Comparison of ENCODE assay signal across 1 cellular context in the genomic region with DNA sequence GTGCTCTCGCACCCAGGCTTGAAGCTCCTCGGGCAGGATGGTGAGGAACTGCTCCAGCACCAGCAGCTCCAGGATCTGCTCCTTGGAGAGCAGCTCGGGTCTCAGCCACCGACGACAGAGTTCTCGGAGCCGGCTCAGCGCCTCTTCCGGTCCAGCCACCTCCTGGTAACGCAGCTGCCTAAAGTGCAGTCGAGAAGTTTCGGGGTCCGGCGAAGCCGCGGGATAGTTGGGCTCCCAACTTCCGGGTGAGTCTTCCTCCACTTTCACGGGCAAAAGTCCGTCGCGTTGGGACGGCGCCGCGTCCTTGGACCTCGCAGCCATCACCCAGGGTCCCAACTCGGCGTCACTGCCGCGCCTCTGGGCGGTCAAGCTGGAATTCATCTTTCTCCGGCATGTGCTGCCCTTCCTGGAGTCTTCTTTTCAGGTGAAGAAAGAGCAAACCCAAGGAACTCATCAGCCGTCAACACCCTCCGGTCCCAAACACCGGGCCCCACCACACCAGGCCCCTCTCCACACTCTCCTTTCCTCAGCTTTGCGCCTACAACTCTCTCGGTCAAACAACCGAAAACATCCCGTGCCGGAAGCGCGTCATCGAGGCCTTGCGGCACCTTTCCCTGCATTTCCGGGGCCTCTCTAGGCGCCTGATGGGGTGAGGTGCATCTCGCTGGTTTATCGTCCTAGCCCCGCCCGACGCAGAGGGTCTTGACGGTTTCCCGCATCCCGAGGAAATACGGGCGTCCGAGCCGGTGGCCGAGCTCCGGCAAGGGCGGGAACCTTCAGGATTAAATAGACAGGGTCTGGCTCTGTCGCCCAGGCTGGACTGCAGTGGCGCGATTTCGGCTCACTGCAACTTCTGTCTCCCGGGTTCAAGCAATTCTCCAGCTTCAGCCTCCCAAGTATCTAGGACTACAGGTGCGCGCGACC.
TF ChIP-seq lines count a peak whose summit lies in the region.

TSS of gene ZNF394 (minus strand) at position 569 of the 924 bp plus-strand sequence. CDS start at position 381, 188 bp downstream.

TF ChIP-seq in HepG2, 621 proteins besides CTCF, POLR2A, EP300 and RAD21 (continued from another document):
- TF ChIP-seq, protein P1, sequence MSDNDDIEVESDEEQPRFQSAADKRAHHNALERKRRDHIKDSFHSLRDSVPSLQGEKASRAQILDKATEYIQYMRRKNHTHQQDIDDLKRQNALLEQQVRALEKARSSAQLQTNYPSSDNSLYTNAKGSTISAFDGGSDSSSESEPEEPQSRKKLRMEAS (IDR thresholded peaks at IDR 0.05), result peak; percentile 85; the same call in 1 of the 2 replicates
- TF ChIP-seq, protein P2, sequence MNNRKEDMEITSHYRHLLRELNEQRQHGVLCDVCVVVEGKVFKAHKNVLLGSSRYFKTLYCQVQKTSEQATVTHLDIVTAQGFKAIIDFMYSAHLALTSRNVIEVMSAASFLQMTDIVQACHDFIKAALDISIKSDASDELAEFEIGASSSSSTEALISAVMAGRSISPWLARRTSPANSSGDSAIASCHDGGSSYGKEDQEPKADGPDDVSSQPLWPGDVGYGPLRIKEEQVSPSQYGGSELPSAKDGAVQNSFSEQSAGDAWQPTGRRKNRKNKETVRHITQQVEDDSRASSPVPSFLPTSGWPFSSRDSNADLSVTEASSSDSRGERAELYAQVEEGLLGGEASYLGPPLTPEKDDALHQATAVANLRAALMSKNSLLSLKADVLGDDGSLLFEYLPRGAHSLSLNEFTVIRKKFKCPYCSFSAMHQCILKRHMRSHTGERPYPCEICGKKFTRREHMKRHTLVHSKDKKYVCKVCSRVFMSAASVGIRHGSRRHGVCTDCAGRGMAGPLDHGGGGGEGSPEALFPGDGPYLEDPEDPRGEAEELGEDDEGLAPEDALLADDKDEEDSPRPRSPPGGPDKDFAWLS (CRISPR knock-in tag; IDR thresholded peaks at IDR 0.05; ENCODE audit: borderline replicate concordance), result no peak
- TF ChIP-seq CHCHD3 (CRISPR knock-in tag; IDR thresholded peaks at IDR 0.05) (no peak), ZNF10 (CRISPR knock-in tag; IDR thresholded peaks at IDR 0.05; ENCODE audit: borderline replicate concordance, low read depth) (no peak), ZHX1 (CRISPR knock-in tag; IDR thresholded peaks at IDR 0.05; ENCODE audit: low read depth) (peak; percentile 20; the same call in 1 of the 2 replicates), YEATS4 (CRISPR knock-in tag; IDR thresholded peaks at IDR 0.05; ENCODE audit: borderline replicate concordance) (peak; percentile 86), ZNF432 (CRISPR knock-in tag; IDR thresholded peaks at IDR 0.05; ENCODE audit: borderline replicate concordance) (no peak), PITX1 (CRISPR knock-in tag; IDR thresholded peaks at IDR 0.05) (peak; percentile 36; the same call in 1 of the 2 replicates), ZNF180 (CRISPR knock-in tag; IDR thresholded peaks at IDR 0.05; ENCODE audit: borderline replicate concordance, low read depth) (no peak), ZNF543 (CRISPR knock-in tag; IDR thresholded peaks at IDR 0.05) (no peak), MIER3 (CRISPR knock-in tag; IDR thresholded peaks at IDR 0.05; ENCODE audit: borderline replicate concordance) (peak; percentile 69; the same call in 1 of the 2 replicates), ZNF232 (CRISPR knock-in tag; IDR thresholded peaks at IDR 0.05; ENCODE audit: borderline replicate concordance) (peak; percentile 56; the same call in 1 of the 2 replicates), WIZ (CRISPR knock-in tag; IDR thresholded peaks at IDR 0.05) (0 out of 2 replicates have a peak, but pooled peaks have one; percentile 17), GTF3A (CRISPR knock-in tag; conservative IDR thresholded peaks at IDR 0.05) (no peak), ZBED4 (CRISPR knock-in tag; IDR thresholded peaks at IDR 0.05; ENCODE audit: borderline replicate concordance) (no peak), TERF1 (CRISPR knock-in tag; IDR thresholded peaks at IDR 0.05) (no peak), ZNF264 (CRISPR knock-in tag; IDR thresholded peaks at IDR 0.05) (no peak), DNMT3B (CRISPR knock-in tag; conservative IDR thresholded peaks at IDR 0.05) (no peak), MTA3 (CRISPR knock-in tag; IDR thresholded peaks at IDR 0.05) (no peak), YEATS2 (CRISPR knock-in tag; IDR thresholded peaks at IDR 0.05; ENCODE audit: borderline replicate concordance) (peak; percentile 96), ZNF296 (CRISPR knock-in tag; conservative IDR thresholded peaks at IDR 0.05) (no peak), ZNF354B (CRISPR knock-in tag; IDR thresholded peaks at IDR 0.05) (no peak), ZNF572 (CRISPR knock-in tag; IDR thresholded peaks at IDR 0.05) (peak; percentile 85; the same call in 1 of the 2 replicates), ZSCAN29 (CRISPR knock-in tag; conservative IDR thresholded peaks at IDR 0.05) (no peak)
- TF ChIP-seq, protein P3, sequence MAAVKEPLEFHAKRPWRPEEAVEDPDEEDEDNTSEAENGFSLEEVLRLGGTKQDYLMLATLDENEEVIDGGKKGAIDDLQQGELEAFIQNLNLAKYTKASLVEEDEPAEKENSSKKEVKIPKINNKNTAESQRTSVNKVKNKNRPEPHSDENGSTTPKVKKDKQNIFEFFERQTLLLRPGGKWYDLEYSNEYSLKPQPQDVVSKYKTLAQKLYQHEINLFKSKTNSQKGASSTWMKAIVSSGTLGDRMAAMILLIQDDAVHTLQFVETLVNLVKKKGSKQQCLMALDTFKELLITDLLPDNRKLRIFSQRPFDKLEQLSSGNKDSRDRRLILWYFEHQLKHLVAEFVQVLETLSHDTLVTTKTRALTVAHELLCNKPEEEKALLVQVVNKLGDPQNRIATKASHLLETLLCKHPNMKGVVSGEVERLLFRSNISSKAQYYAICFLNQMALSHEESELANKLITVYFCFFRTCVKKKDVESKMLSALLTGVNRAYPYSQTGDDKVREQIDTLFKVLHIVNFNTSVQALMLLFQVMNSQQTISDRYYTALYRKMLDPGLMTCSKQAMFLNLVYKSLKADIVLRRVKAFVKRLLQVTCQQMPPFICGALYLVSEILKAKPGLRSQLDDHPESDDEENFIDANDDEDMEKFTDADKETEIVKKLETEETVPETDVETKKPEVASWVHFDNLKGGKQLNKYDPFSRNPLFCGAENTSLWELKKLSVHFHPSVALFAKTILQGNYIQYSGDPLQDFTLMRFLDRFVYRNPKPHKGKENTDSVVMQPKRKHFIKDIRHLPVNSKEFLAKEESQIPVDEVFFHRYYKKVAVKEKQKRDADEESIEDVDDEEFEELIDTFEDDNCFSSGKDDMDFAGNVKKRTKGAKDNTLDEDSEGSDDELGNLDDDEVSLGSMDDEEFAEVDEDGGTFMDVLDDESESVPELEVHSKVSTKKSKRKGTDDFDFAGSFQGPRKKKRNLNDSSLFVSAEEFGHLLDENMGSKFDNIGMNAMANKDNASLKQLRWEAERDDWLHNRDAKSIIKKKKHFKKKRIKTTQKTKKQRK (IDR thresholded peaks at IDR 0.05; ENCODE audit: low read length), result no peak
- TF ChIP-seq, protein P4, sequence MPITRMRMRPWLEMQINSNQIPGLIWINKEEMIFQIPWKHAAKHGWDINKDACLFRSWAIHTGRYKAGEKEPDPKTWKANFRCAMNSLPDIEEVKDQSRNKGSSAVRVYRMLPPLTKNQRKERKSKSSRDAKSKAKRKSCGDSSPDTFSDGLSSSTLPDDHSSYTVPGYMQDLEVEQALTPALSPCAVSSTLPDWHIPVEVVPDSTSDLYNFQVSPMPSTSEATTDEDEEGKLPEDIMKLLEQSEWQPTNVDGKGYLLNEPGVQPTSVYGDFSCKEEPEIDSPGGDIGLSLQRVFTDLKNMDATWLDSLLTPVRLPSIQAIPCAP (CRISPR knock-in tag; IDR thresholded peaks at IDR 0.05; ENCODE audit: low read depth), result no peak
- TF ChIP-seq, protein P5, sequence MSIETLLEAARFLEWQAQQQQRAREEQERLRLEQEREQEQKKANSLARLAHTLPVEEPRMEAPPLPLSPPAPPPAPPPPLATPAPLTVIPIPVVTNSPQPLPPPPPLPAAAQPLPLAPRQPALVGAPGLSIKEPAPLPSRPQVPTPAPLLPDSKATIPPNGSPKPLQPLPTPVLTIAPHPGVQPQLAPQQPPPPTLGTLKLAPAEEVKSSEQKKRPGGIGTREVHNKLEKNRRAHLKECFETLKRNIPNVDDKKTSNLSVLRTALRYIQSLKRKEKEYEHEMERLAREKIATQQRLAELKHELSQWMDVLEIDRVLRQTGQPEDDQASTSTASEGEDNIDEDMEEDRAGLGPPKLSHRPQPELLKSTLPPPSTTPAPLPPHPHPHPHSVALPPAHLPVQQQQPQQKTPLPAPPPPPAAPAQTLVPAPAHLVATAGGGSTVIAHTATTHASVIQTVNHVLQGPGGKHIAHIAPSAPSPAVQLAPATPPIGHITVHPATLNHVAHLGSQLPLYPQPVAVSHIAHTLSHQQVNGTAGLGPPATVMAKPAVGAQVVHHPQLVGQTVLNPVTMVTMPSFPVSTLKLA (IDR thresholded peaks at IDR 0.05), result no peak
